Comparison of ENCODE assay signal across 19 cellular contexts in genomic region chr6:6633898-6634734, GRCh38. TPM values are rescaled to one million over a fixed set of nuclear protein-coding genes. Genes with fewer than 3 reads are reported as not detected.
DNase-seq lines count a peak whose midpoint lies in the region; ATAC-seq, FAIRE-seq and TF ChIP-seq lines count a peak whose summit lies in the region.
"Had no signal": no experiment of that assay in that cellular context is flagged by ENCODE, and none has a peak within 500 bp of the region (broad histone marks: within the 10 kb centered on the region; RNA-seq: fewer than 3 reads in every experiment).

No MANE protein-coding gene starts in this region.

- no peaks in the 10 kb centered on the region for H3K27me3 Mint-ChIP-seq in activated CD8-positive, alpha-beta memory T cell treated with anti-CD3 and anti-CD28 coated beads, Interleukin-2, amount 10 ng/mL, durations not matched to agents 7 days and 5 days
- H3K27me3 Mint-ChIP-seq in T-helper 2 cell treated with Interferon-gamma antibody and Interleukin-4, amounts not matched to agents 5 μg/mL and 100 μg/mL, for 36 hours (ENCODE audit: low read depth): no peaks in the 10 kb centered on the region

- no peaks in the 10 kb centered on the region for H3K36me3 ChIP-seq in neural cell (ENCODE audit: insufficient read depth, low read length)
- H3K36me3 ChIP-seq: MG63, SJSA1 had no signal

- peak; percentile 72 for ATAC-seq in activated CD8-positive, alpha-beta memory T cell treated with anti-CD3 and anti-CD28 coated beads, Interleukin-2, amount 10 ng/mL, durations not matched to agents 7 days and 5 days

- H3K27me3 ChIP-seq in neural cell (ENCODE audit: insufficient read depth, low read depth, low read length): no peaks in the 10 kb centered on the region
- H3K27me3 ChIP-seq: MG63, SJSA1 had no signal

- no peaks in the 10 kb centered on the region for H3K79me2 ChIP-seq in neural cell (replicated peaks; ENCODE audit: insufficient read depth, low read length)

- H4K20me1 ChIP-seq in neural cell (ENCODE audit: insufficient read depth): no peaks in the 10 kb centered on the region

- H3K4me1 Mint-ChIP-seq in activated CD8-positive, alpha-beta memory T cell treated with anti-CD3 and anti-CD28 coated beads, Interleukin-2, amount 10 ng/mL, durations not matched to agents 7 days and 5 days: peaks cover 43% of the 10 kb centered on the region
- peaks cover 38% of the 10 kb centered on the region for H3K4me1 Mint-ChIP-seq in T-helper 2 cell treated with Interferon-gamma antibody and Interleukin-4, amounts not matched to agents 5 μg/mL and 100 μg/mL, for 36 hours (ENCODE audit: low read depth)

- peak overlapping the region; percentile 13 for H3K4me3 Mint-ChIP-seq in activated CD8-positive, alpha-beta memory T cell treated with anti-CD3 and anti-CD28 coated beads, Interleukin-2, amount 10 ng/mL, durations not matched to agents 7 days and 5 days
- peak overlapping the region; percentile 38 for H3K4me3 Mint-ChIP-seq in T-helper 2 cell treated with Interferon-gamma antibody and Interleukin-4, amounts not matched to agents 5 μg/mL and 100 μg/mL, for 36 hours
- H3K4me3 Mint-ChIP-seq: H9 had no signal

- H3K9ac ChIP-seq in neural cell (ENCODE audit: low read length): no peak overlapping the region

- no peak overlapping the region for H3K4me3 ChIP-seq in neural cell (ENCODE audit: low read length)
- H3K4me3 ChIP-seq: MG63, SJSA1 had no signal

- no peak for TF ChIP-seq POLR2A in GM12892 (IDR thresholded peaks at IDR 0.05; ENCODE audit: low read depth, low read length)

- H3K9me3 Mint-ChIP-seq in activated CD8-positive, alpha-beta memory T cell treated with anti-CD3 and anti-CD28 coated beads, Interleukin-2, amount 10 ng/mL, durations not matched to agents 7 days and 5 days (ENCODE audit: low read depth): no peaks in the 10 kb centered on the region
- H3K9me3 Mint-ChIP-seq in T-helper 2 cell treated with Interferon-gamma antibody and Interleukin-4, amounts not matched to agents 5 μg/mL and 100 μg/mL, for 36 hours: no peaks in the 10 kb centered on the region

- TF ChIP-seq EP300 in neural cell (conservative IDR thresholded peaks at IDR 0.05; ENCODE audit: poor library complexity, severe bottlenecking): no peak

- H3K9me2 ChIP-seq in neural cell (ENCODE audit: insufficient read depth, low read length): no peaks in the 10 kb centered on the region

- H3K4me2 ChIP-seq in neural cell (ENCODE audit: low read length): peak overlapping the region; percentile 22

- no peak for TF ChIP-seq CTCF in neural cell (IDR thresholded peaks at IDR 0.05; ENCODE audit: poor library complexity, severe bottlenecking)

- no peaks in the 10 kb centered on the region for H3F3A ChIP-seq in neural cell (ENCODE audit: insufficient read depth, low read length, poor library complexity, severe bottlenecking)

- H3K27ac Mint-ChIP-seq in activated CD8-positive, alpha-beta memory T cell treated with anti-CD3 and anti-CD28 coated beads, Interleukin-2, amount 10 ng/mL, durations not matched to agents 7 days and 5 days: peak overlapping the region; percentile 72
- H3K27ac Mint-ChIP-seq in T-helper 2 cell treated with Interferon-gamma antibody and Interleukin-4, amounts not matched to agents 5 μg/mL and 100 μg/mL, for 36 hours: peak overlapping the region; percentile 22
- H3K27ac Mint-ChIP-seq: H9 had no signal

- CTCF ChIA-PET in activated CD8-positive, alpha-beta memory T cell treated with anti-CD3 and anti-CD28 coated beads, Interleukin-2, amount 10 ng/mL, durations not matched to agents 7 days and 5 days (lab: Charles Lee): no interaction called here

- TF ChIP-seq RAD21 in neural cell (conservative IDR thresholded peaks at IDR 0.05): no peak

- peak overlapping the region; percentile 9 for H3K27ac ChIP-seq in neural cell (ENCODE audit: low read length)
- H3K27ac ChIP-seq: C4-2B, SJSA1 had no signal

- H3K36me3 Mint-ChIP-seq in activated CD8-positive, alpha-beta memory T cell treated with anti-CD3 and anti-CD28 coated beads, Interleukin-2, amount 10 ng/mL, durations not matched to agents 7 days and 5 days: peaks cover 18% of the 10 kb centered on the region
- peaks cover 2% of the 10 kb centered on the region for H3K36me3 Mint-ChIP-seq in T-helper 2 cell treated with Interferon-gamma antibody and Interleukin-4, amounts not matched to agents 5 μg/mL and 100 μg/mL, for 36 hours (ENCODE audit: low read depth)

- FAIRE-seq in GM12892 (lab: Jason Lieb, UNC): peak; percentile 14

- peak; percentile 76 for DNase-seq in activated CD8-positive, alpha-beta memory T cell treated with anti-CD3 and anti-CD28 coated beads, Interleukin-2, amount 10 ng/mL, durations not matched to agents 7 days and 5 days
- DNase-seq in activated CD8-positive, alpha-beta memory T cell treated with anti-CD3 and anti-CD28 coated beads, Interleukin-2, amount 50 U/mL, for 4 hours: no peak
- DNase-seq in GM12892 (ENCODE audit: insufficient read length) (no peak), activated gamma-delta T cell (lab: John Stamatoyannopoulos, UW) (no peak), hippocampal formation (lab: John Stamatoyannopoulos, UW) (no peak)
- DNase-seq in T-helper 2 cell treated with Interferon-gamma antibody and Interleukin-4, amounts not matched to agents 5 μg/mL and 100 μg/mL, for 36 hours (ENCODE audit: low spot score): no peak
- DNase-seq: COR-L47, H9, Karpas-422, MG63, NCI-H1105 treated with DMSO at 0.1 percent for 48 hours, NCI-H187, NCI-H82 had no signal

- no peak overlapping the region for H2AFZ ChIP-seq in neural cell (ENCODE audit: low read depth, low read length)

- no peaks in the 10 kb centered on the region for H3K9me3 ChIP-seq in neural cell (ENCODE audit: low read length)
- H3K9me3 ChIP-seq: MG63, SJSA1 had no signal

TF ChIP-seq in neural cell, 6 proteins besides CTCF, POLR2A, EP300 and RAD21:
- no peak for TF ChIP-seq MXI1 (conservative IDR thresholded peaks at IDR 0.05; ENCODE audit: poor library complexity, severe bottlenecking)
- TF ChIP-seq POLR2AphosphoS5 (IDR thresholded peaks at IDR 0.05): no peak
- no peak for TF ChIP-seq EZH2 (IDR thresholded peaks at IDR 0.05; ENCODE audit: borderline replicate concordance, insufficient read depth, low read length, poor library complexity, severe bottlenecking)
- no peak for TF ChIP-seq REST (IDR thresholded peaks at IDR 0.05; ENCODE audit: borderline replicate concordance)
- no peak for TF ChIP-seq TAF1 (IDR thresholded peaks at IDR 0.05; ENCODE audit: low read depth)
- no peak for TF ChIP-seq SMC3 (conservative IDR thresholded peaks at IDR 0.05; ENCODE audit: poor library complexity)

RNA-seq across cellular contexts. Expression of gene LY86, which starts 45.6 kb away (rescaled TPM):
- total RNA-seq in activated CD8-positive, alpha-beta memory T cell treated with anti-CD3 and anti-CD28 coated beads, Interleukin-2, amount 10 ng/mL, durations not matched to agents 7 days and 5 days: 1 to 10 TPM; 1.2 to 1.7 TPM
- 130 TPM for polyA plus RNA-seq in GM12892 (2012; ENCODE audit: missing spikeins)
- not detected in 2 replicates for polyA plus RNA-seq in neural cell
- polyA minus RNA-seq in neural cell: not detected in 2 replicates
- total RNA-seq: A673, H9, HT-29, NCI-H460, SJSA1 had no signal
